8 cellular contexts compared by ENCODE assay signal in the genomic region with DNA sequence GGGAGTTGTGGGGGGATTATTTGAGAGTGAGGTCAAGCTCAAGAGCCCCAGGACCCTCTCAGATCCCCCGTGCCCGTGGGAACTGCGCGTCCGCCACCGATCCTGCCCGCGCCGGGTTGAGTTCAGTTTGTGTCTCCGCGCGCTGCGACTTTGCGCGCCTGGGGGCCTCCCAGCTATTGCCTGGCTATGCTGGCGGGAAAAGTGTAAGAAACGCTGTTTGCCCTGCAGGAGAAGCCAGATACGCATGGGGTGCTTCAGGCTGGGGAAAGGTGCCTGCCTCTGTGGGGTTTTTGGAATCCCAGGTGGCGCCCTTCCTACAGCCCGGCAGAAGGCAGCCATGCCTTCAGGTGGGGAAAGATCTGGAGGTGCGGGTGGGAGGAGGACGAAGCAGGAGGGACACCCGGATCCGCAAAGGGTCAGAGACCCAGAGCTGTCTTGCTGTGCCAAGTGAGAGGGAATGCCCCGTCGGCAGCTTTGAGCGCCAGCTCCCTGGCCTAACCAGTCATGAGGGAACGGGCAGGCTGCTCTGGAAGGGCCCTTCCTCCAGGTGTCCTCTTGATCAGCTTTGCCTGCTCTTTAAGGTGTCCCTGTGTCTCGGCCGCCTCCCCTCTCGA. TPM values are rescaled to one million over a fixed set of nuclear protein-coding genes. Genes with fewer than 3 reads are reported as not detected.
DNase-seq lines count a peak whose midpoint lies in the region; ATAC-seq and TF ChIP-seq lines count a peak whose summit lies in the region.

No MANE protein-coding gene starts in this region.

- POLR2A ChIA-PET in T-cell (lab: Charles Lee) = interaction anchor here in 1 of 2 donors (0.7 kb wide), 1 partner anchor 92 kb away, joined by 3 read pairs; no protein-coding TSS in a partner anchor

- H3K27ac Mint-ChIP-seq in T-cell = no peak overlapping the region

- TF ChIP-seq CTCF in GM10266 (IDR thresholded peaks at IDR 0.05; ENCODE audit: control insufficient read depth, insufficient read depth, low read depth, missing control alignments) (peak; percentile 23), foreskin fibroblast (IDR thresholded peaks at IDR 0.05; ENCODE audit: low read depth, low read length) (no peak)

- peak overlapping the region; percentile 76 to 82 (median 79) for H3K4me3 Mint-ChIP-seq in T-cell

- H3K27me3 Mint-ChIP-seq in T-cell = no peaks in the 10 kb centered on the region

- DNase-seq in GM10266 (ENCODE audit: extremely low spot score) (no peak), T-cell (no peak), foreskin fibroblast (peak in 1 of 2 donors; percentile 30), putamen (ENCODE audit: low spot score) (peak; percentile 50), A172 (ENCODE audit: low spot score) (no peak), COR-L47 (lab: John Stamatoyannopoulos, UW) (no peak), 8988T (no peak)

- no peaks in the 10 kb centered on the region for H3K36me3 Mint-ChIP-seq in T-cell

- no peaks in the 10 kb centered on the region for H3K9me3 Mint-ChIP-seq in T-cell

- H3K4me1 Mint-ChIP-seq in T-cell = peaks cover 37 to 40% (median 39%) of the 10 kb centered on the region in 3 donors

- CTCF ChIA-PET in T-cell (lab: Charles Lee) = interaction anchor here (0.7 to 3.7 kb wide), 3 partner anchors 62 to 92 kb away, joined by 3 to 28 read pairs (median 10); no protein-coding TSS in a partner anchor

- ATAC-seq in T-cell (replicated peaks in 1 of 4) (no peak), HG03175 (IDR thresholded peaks at IDR 0.05; ENCODE audit: unreplicated experiment) (no peak)

- peak overlapping the region; percentile 43 to 52 for H3K4me3 ChIP-seq in foreskin fibroblast (ENCODE audit: low read depth in 1 of 2, low read length in 2 of 2)

RNA-seq across cellular contexts. Expression of gene TEX44, which starts 22.5 kb away (rescaled TPM):
- total RNA-seq in T-cell = not detected
- not detected in 2 replicates for total RNA-seq in A172 (2014; rRNA removed; shearing (Covaris generic))
